Comparison of ENCODE assay signal across 8 cellular contexts in genomic region chr2:222859786-222860726, GRCh38. TPM values are rescaled to one million over a fixed set of nuclear protein-coding genes. Genes with fewer than 3 reads are reported as not detected.
DNase-seq lines count a peak whose midpoint lies in the region; ATAC-seq and TF ChIP-seq lines count a peak whose summit lies in the region.

No MANE protein-coding gene starts in this region.

- peaks cover 10% of the 10 kb centered on the region for H3F3A ChIP-seq in neural progenitor cell (ENCODE audit: low read depth)

- H3K27ac ChIP-seq in CD8-positive, alpha-beta memory T cell (ENCODE audit: low read depth, low read length) = peak overlapping the region; percentile 41
- H3K27ac ChIP-seq in HUES48 (ENCODE audit: low read depth, low read length) = peak overlapping the region; percentile 67
- H3K27ac ChIP-seq in VCaP = peak overlapping the region; percentile 94
- H3K27ac ChIP-seq in neural progenitor cell = no peak overlapping the region

- POLR2A ChIA-PET in CD8-positive, alpha-beta memory T cell (lab: Charles Lee) = interaction anchor here (0.6 kb wide), 1 partner anchor 29 kb away, joined by 3 read pairs; no protein-coding TSS in a partner anchor

- peak overlapping the region; percentile 29 for H3K4me3 ChIP-seq in CD8-positive, alpha-beta memory T cell (ENCODE audit: low read length)
- H3K4me3 ChIP-seq in HUES48 (ENCODE audit: low read depth, low read length) (peak overlapping the region; percentile 47), foreskin fibroblast (ENCODE audit: low read depth in 1 of 2, low read length in 2 of 2) (peak overlapping the region; percentile 81 to 100), neural progenitor cell (peak overlapping the region; percentile 89)

- peaks cover under 1 to 4% of the 10 kb centered on the region in 2 donors for H3K27me3 Mint-ChIP-seq in CD8-positive, alpha-beta memory T cell
- H3K27me3 Mint-ChIP-seq in neural progenitor cell (ENCODE audit: insufficient read depth, low read depth) = peaks cover 4% of the 10 kb centered on the region

- peak in 1 of 5 donors; percentile 1 for DNase-seq in CD8-positive, alpha-beta memory T cell
- DNase-seq in foreskin fibroblast (peak; percentile 50 to 75), neural progenitor cell (ENCODE audit: low spot score) (peak; percentile 9), HK-2 (ENCODE audit: unreplicated experiment) (no peak)
- DNase-seq in stimulated activated CD4-positive, alpha-beta T cell treated with anti-CD3 and anti-CD28 coated beads, Interleukin-15, amount 100 ng/mL, for 24 hours = no peak

- H3K9me3 ChIP-seq in CD8-positive, alpha-beta memory T cell (ENCODE audit: low read length) = no peaks in the 10 kb centered on the region
- no peaks in the 10 kb centered on the region for H3K9me3 ChIP-seq in HUES48 (ENCODE audit: control insufficient read depth, insufficient read depth, low read length)
- H3K9me3 ChIP-seq in neural progenitor cell (ENCODE audit: low read depth) = no peaks in the 10 kb centered on the region

- H3K4me1 Mint-ChIP-seq in CD8-positive, alpha-beta memory T cell = peaks cover 0 to 7% (median 5%) of the 10 kb centered on the region in 3 donors
- peaks cover 21% of the 10 kb centered on the region for H3K4me1 Mint-ChIP-seq in neural progenitor cell

- peaks cover 42% of the 10 kb centered on the region for H3K79me2 ChIP-seq in neural progenitor cell (ENCODE audit: low read depth)

- H3K36me3 Mint-ChIP-seq in CD8-positive, alpha-beta memory T cell = peaks cover 0 to 4% (median 0%) of the 10 kb centered on the region in 3 donors
- H3K36me3 Mint-ChIP-seq in neural progenitor cell = peaks cover 3% of the 10 kb centered on the region

- TF ChIP-seq CTCF in VCaP (conservative IDR thresholded peaks at IDR 0.05) = no peak
- no peak for TF ChIP-seq CTCF in foreskin fibroblast (IDR thresholded peaks at IDR 0.05; ENCODE audit: low read depth, low read length)
- no peak for TF ChIP-seq CTCF in neural progenitor cell (IDR thresholded peaks at IDR 0.05)

- no peaks in the 10 kb centered on the region for H3K9me3 Mint-ChIP-seq in CD8-positive, alpha-beta memory T cell
- H3K9me3 Mint-ChIP-seq in neural progenitor cell = peaks cover 3% of the 10 kb centered on the region

- H3K9ac ChIP-seq in HUES48 (ENCODE audit: low read depth, low read length) (no peak overlapping the region), neural progenitor cell (no peak overlapping the region)

- H3K4me3 Mint-ChIP-seq in CD8-positive, alpha-beta memory T cell = peak overlapping the region; percentile 77 to 92 (median 81)
- peak overlapping the region; percentile 83 for H3K4me3 Mint-ChIP-seq in neural progenitor cell

- no peaks in the 10 kb centered on the region for H3K27me3 ChIP-seq in CD8-positive, alpha-beta memory T cell (ENCODE audit: insufficient read depth, low read length, poor library complexity, severe bottlenecking)
- no peaks in the 10 kb centered on the region for H3K27me3 ChIP-seq in HUES48 (ENCODE audit: control insufficient read depth, insufficient read depth, low read length)
- H3K27me3 ChIP-seq in neural progenitor cell = no peaks in the 10 kb centered on the region

- CTCF ChIA-PET in CD8-positive, alpha-beta memory T cell (lab: Charles Lee) = interaction anchor here (0.9 kb wide), 1 partner anchor 42 kb away, joined by 3 read pairs; no protein-coding TSS in a partner anchor

- peak overlapping the region; percentile 72 for H3K4me2 ChIP-seq in neural progenitor cell

- peaks cover 37% of the 10 kb centered on the region for H4K20me1 ChIP-seq in neural progenitor cell (ENCODE audit: low read depth)

- peaks cover 29% of the 10 kb centered on the region for H3K4me1 ChIP-seq in CD8-positive, alpha-beta memory T cell (ENCODE audit: insufficient read depth, low read length)
- H3K4me1 ChIP-seq in HUES48 (ENCODE audit: control insufficient read depth, insufficient read depth, low read length) (peaks cover 41% of the 10 kb centered on the region), neural progenitor cell (peaks cover 39% of the 10 kb centered on the region)

- no peak overlapping the region for H2AFZ ChIP-seq in neural progenitor cell (replicated peaks)

- no peaks in the 10 kb centered on the region for H3K36me3 ChIP-seq in CD8-positive, alpha-beta memory T cell (ENCODE audit: insufficient read depth, low read length)
- no peaks in the 10 kb centered on the region for H3K36me3 ChIP-seq in HUES48 (ENCODE audit: control insufficient read depth, insufficient read depth, low read length)
- H3K36me3 ChIP-seq in neural progenitor cell = no peaks in the 10 kb centered on the region

- no peak for ATAC-seq in GM18520 (IDR thresholded peaks at IDR 0.05; ENCODE audit: unreplicated experiment)

- peak overlapping the region in 6 of 8 donors; percentile 7 to 82 (median 52) for H3K27ac Mint-ChIP-seq in CD8-positive, alpha-beta memory T cell
- H3K27ac Mint-ChIP-seq in neural progenitor cell = no peak overlapping the region

RNA-seq across cellular contexts. Expression of gene ACSL3, which starts 0.8 kb away (rescaled TPM):
- 10 to 100 TPM; 38.6 to 41.4 TPM for total RNA-seq in CD8-positive, alpha-beta memory T cell
- polyA plus RNA-seq in CD8-positive, alpha-beta memory T cell = 27.7 TPM
- 80.6 and 106 TPM in 2 replicates for total RNA-seq in neural progenitor cell (ENCODE audit: low replicate concordance)

Comparison
In these comparisons a context has a peak if more than half of its experiments do, and no peak if none do; other contexts are left out.
1. DNase-seq: peak in foreskin fibroblast (2 of 2) and neural progenitor cell (single experiment); none in stimulated activated CD4-positive, alpha-beta T cell treated with anti-CD3 and anti-CD28 coated beads, Interleukin-15, amount 100 ng/mL, for 24 hours (single experiment) and HK-2 (single experiment).
2. H3K4me3 ChIP-seq: peak in every context shown above with its lines; median percentile 90 in foreskin fibroblast; 89 in neural progenitor cell; 47 in HUES48; 29 in CD8-positive, alpha-beta memory T cell.